In genomic region chr17:21368545-21369246, GRCh38 we compare ENCODE assay signal across 19 cellular contexts. TPM values are rescaled to one million over a fixed set of nuclear protein-coding genes. Genes with fewer than 3 reads are reported as not detected.
DNase-seq lines count a peak whose midpoint lies in the region; ATAC-seq, FAIRE-seq and TF ChIP-seq lines count a peak whose summit lies in the region.
"Had no signal": no experiment of that assay in that cellular context is flagged by ENCODE, and none has a peak within 500 bp of the region (broad histone marks: within the 10 kb centered on the region; RNA-seq: fewer than 3 reads in every experiment).

No MANE protein-coding gene starts in this region.

- H3K9me2 ChIP-seq in DOHH2 (replicated peaks; ENCODE audit: control insufficient read depth, low read length), result no peaks in the 10 kb centered on the region

- H3K36me3 ChIP-seq in DOHH2 (ENCODE audit: control insufficient read depth, low read length), result no peaks in the 10 kb centered on the region
- H3K36me3 ChIP-seq: HAP-1 had no signal

- no peak for FAIRE-seq in RCC 7860 (lab: Jason Lieb, UNC)
- FAIRE-seq: GM12891 had no signal

- no peaks in the 10 kb centered on the region for H3F3A ChIP-seq in DOHH2 (ENCODE audit: control insufficient read depth, insufficient read depth)

- peak overlapping the region; percentile 38 for H3K4me2 ChIP-seq in DOHH2 (ENCODE audit: low read length)

- no peak for TF ChIP-seq CTCF in DOHH2 (IDR thresholded peaks at IDR 0.05; ENCODE audit: low read depth, low read length, poor library complexity, severe bottlenecking)

- no peak overlapping the region for H3K27ac ChIP-seq in DOHH2 (ENCODE audit: low read depth, low read length)

- H3K4me1 ChIP-seq in DOHH2 (ENCODE audit: control insufficient read depth, low read length), result peaks cover 32% of the 10 kb centered on the region
- H3K4me1 ChIP-seq: HAP-1 had no signal

- H3K27me3 ChIP-seq in DOHH2 (ENCODE audit: control insufficient read depth, low read length), result 0 out of 2 replicates have a peak, but pooled peaks cover 2% of the 10 kb centered on the region

- H3K79me2 ChIP-seq in DOHH2 (ENCODE audit: control insufficient read depth, low read length), result no peaks in the 10 kb centered on the region

- peak; percentile 28 for DNase-seq in RCC 7860 (ENCODE audit: low spot score)
- DNase-seq in kidney tubule cell (ENCODE audit: low spot score), result peak; percentile 6
- no peak for DNase-seq in hypothalamus (lab: John Stamatoyannopoulos, UW)
- DNase-seq in Kasumi-1 (lab: John Stamatoyannopoulos, UW), result no peak
- no peak for DNase-seq in occipital lobe (lab: John Stamatoyannopoulos, UW)
- DNase-seq: activated CD4-positive, alpha-beta T cell treated with anti-CD3 and anti-CD28 coated beads, Interleukin-2, amount 10 ng/mL, durations not matched to agents 7 days and 5 days; cortex of kidney; DMS79 treated with DMSO at 0.1 percent for 48 hours; erythroblast; NCI-H1694 treated with DMSO at 0.1 percent for 48 hours; NCI-H748 treated with DMSO at 0.1 percent for 48 hours; substantia nigra; T-helper 2 cell had no signal

- no peaks in the 10 kb centered on the region for H4K20me1 ChIP-seq in DOHH2 (ENCODE audit: control insufficient read depth, insufficient read depth, low read depth, low read length)

- peak overlapping the region; percentile 7; the same call in 1 of the 2 replicates for H3K4me3 ChIP-seq in DOHH2 (ENCODE audit: low read length)
- H3K4me3 ChIP-seq: HAP-1 had no signal

- peak; percentile 58 for ATAC-seq in GM21529 (IDR thresholded peaks at IDR 0.05; ENCODE audit: unreplicated experiment)
- no peak for ATAC-seq in HG03025 (IDR thresholded peaks at IDR 0.05; ENCODE audit: low FRiP score, unreplicated experiment)

- no peaks in the 10 kb centered on the region for H3K9me3 ChIP-seq in DOHH2 (ENCODE audit: control insufficient read depth, insufficient read depth, low read length)
- H3K9me3 ChIP-seq: HAP-1 had no signal

RNA-seq across cellular contexts. Expression of gene KCNJ12, which starts 7.5 kb away (rescaled TPM):
- 3.4 TPM for total RNA-seq in occipital lobe
- total RNA-seq: activated CD4-positive, alpha-beta T cell treated with anti-CD3 and anti-CD28 coated beads, Interleukin-2, amount 10 ng/mL, durations not matched to agents 7 days and 5 days; RPMI7951 had no signal

Comparison
In these comparisons a context has a peak if more than half of its experiments do, and no peak if none do; other contexts are left out.
1. DNase-seq: peak in RCC 7860 (single experiment) and kidney tubule cell (single experiment); none in hypothalamus (0 of 51), Kasumi-1 (0 of 2) and occipital lobe (single experiment).